Comparison of ENCODE assay signal across 8 cellular contexts in the genomic region with DNA sequence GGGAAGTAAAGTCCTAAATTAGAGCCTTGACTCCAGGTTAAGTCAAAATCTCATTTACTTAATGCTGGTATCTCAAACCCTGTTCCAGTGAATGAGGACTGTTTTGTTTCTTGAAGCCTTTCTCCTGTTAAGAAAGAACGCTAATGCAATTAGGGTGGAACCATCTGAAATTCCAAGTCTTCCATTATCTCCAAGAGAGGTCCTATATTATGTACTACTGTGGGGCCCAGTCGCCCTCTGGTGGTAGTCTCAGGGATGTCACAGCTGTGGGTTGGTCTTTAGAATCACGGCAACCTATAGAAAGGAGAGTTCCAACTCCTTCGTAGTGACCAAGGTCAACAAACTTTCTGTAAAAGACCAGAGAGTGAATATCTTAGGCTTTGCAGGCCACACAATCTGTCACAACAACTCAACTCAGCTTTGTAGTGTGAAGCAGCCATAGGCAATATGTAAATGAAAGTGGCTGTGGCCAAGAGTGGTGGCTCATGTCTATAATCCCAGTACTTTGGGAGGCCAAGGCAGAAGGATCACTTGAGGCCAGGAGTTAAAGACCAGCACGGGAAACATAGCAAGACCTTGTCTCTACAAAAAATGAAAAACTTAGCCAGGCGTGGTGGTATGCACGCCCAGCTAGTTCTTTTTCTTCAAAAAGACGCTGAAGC. TPM values are rescaled to one million over a fixed set of nuclear protein-coding genes. Genes with fewer than 3 reads are reported as not detected.
A peak's percentile ranks its signal among the peaks of the same experiment; 100 is the strongest.
DNase-seq lines count a peak whose midpoint lies in the region; ATAC-seq, FAIRE-seq and TF ChIP-seq lines count a peak whose summit lies in the region.

No MANE protein-coding gene starts in this region.

- H3K36me3 Mint-ChIP-seq in activated CD8-positive, alpha-beta memory T cell treated with anti-CD3 and anti-CD28 coated beads, Interleukin-2, amount 10 ng/mL, durations not matched to agents 7 days and 5 days: peaks cover 39% of the 10 kb centered on the region
- peaks cover 0 to 9% of the 10 kb centered on the region in 2 donors for H3K36me3 Mint-ChIP-seq in naive B cell
- H3K36me3 Mint-ChIP-seq in stimulated activated memory B cell treated with anti-CD40 and anti-IgM and Interleukin-4, amounts not matched to agents 10 μg/mL and 1 μg/mL and 100 μg/mL, for 72 hours: peaks cover 49% of the 10 kb centered on the region

- dilution Hi-C loops in endothelial cell of umbilical vein (cut with MboI; ENCODE audit: extremely low pct_ligation_motif_present, low sequenced_read_pairs): no loop called here

- H3K36me3 ChIP-seq in NT2/D1 (ENCODE audit: insufficient read depth, insufficient read length, low read length): peaks cover 57% of the 10 kb centered on the region
- peaks cover 18 to 25% of the 10 kb centered on the region in 2 experiments for H3K36me3 ChIP-seq in endothelial cell of umbilical vein (ENCODE audit: control insufficient read depth in 2 of 2, extremely low read depth in 1 of 2, insufficient read depth in 2 of 2, low read length in 2 of 2)

- H3K4me2 ChIP-seq in endothelial cell of umbilical vein (ENCODE audit: insufficient read depth, low read length): no peak overlapping the region

- H3K27ac Mint-ChIP-seq in activated CD8-positive, alpha-beta memory T cell treated with anti-CD3 and anti-CD28 coated beads, Interleukin-2, amount 10 ng/mL, durations not matched to agents 7 days and 5 days: peak overlapping the region; percentile 32
- H3K27ac Mint-ChIP-seq in naive B cell: peak overlapping the region in 3 of 6 donors; percentile 74 to 84 (median 82)
- H3K27ac Mint-ChIP-seq in stimulated activated memory B cell treated with anti-CD40 and anti-IgM and Interleukin-4, amounts not matched to agents 10 μg/mL and 1 μg/mL and 100 μg/mL, for 72 hours: no peak overlapping the region

- intact Hi-C loops in endothelial cell of umbilical vein (cut with micrococcal nuclease): loop anchor here (1.0 to 10.0 kb wide), 2 partner anchors 147 to 268 kb away; a partner anchor contains a TSS

- no peaks in the 10 kb centered on the region for H3K9me3 Mint-ChIP-seq in activated CD8-positive, alpha-beta memory T cell treated with anti-CD3 and anti-CD28 coated beads, Interleukin-2, amount 10 ng/mL, durations not matched to agents 7 days and 5 days (ENCODE audit: low read depth)
- H3K9me3 Mint-ChIP-seq in naive B cell: no peaks in the 10 kb centered on the region
- no peaks in the 10 kb centered on the region for H3K9me3 Mint-ChIP-seq in stimulated activated memory B cell treated with anti-CD40 and anti-IgM and Interleukin-4, amounts not matched to agents 10 μg/mL and 1 μg/mL and 100 μg/mL, for 72 hours

- no peaks in the 10 kb centered on the region for H3K4me1 ChIP-seq in NT2/D1 (ENCODE audit: insufficient read depth, insufficient read length)
- H3K4me1 ChIP-seq in endothelial cell of umbilical vein (ENCODE audit: control insufficient read depth, extremely low read depth, insufficient read depth, low read length): peaks cover 13% of the 10 kb centered on the region

- H3K4me1 Mint-ChIP-seq in activated CD8-positive, alpha-beta memory T cell treated with anti-CD3 and anti-CD28 coated beads, Interleukin-2, amount 10 ng/mL, durations not matched to agents 7 days and 5 days: peaks cover 6% of the 10 kb centered on the region
- H3K4me1 Mint-ChIP-seq in naive B cell: peaks cover 4 to 14% (median 7%) of the 10 kb centered on the region in 3 donors
- H3K4me1 Mint-ChIP-seq in stimulated activated memory B cell treated with anti-CD40 and anti-IgM and Interleukin-4, amounts not matched to agents 10 μg/mL and 1 μg/mL and 100 μg/mL, for 72 hours: no peaks in the 10 kb centered on the region

- H3K27me3 ChIP-seq in NT2/D1 (ENCODE audit: insufficient read depth, insufficient read length) (no peaks in the 10 kb centered on the region), endothelial cell of umbilical vein (ENCODE audit: control insufficient read depth in 2 of 2, insufficient read depth in 2 of 2, low read length in 2 of 2) (no peaks in the 10 kb centered on the region)

- POLR2A ChIA-PET in endothelial cell of umbilical vein (lab: Charles Lee): interaction anchor here (0.7 kb wide), 1 partner anchor 94 kb away, joined by 4 read pairs; no protein-coding TSS in a partner anchor

- H2AFZ ChIP-seq in endothelial cell of umbilical vein (ENCODE audit: low read depth, low read length): no peak overlapping the region

- no peak for TF ChIP-seq POLR2A in endothelial cell of umbilical vein (IDR thresholded peaks at IDR 0.05; ENCODE audit: low read depth, low read length)

- no peaks in the 10 kb centered on the region for H3K9me1 ChIP-seq in endothelial cell of umbilical vein (replicated peaks; ENCODE audit: control insufficient read depth, extremely low read depth, insufficient read depth, low read length)

- H3K27ac ChIP-seq in endothelial cell of umbilical vein (ENCODE audit: insufficient read depth, low read depth, low read length): peak overlapping the region; percentile 19

- BruUV-seq in endothelial cell of umbilical vein (replicated peaks; lab: Mats Ljungman, UMichigan): no TSS peak

- no peak overlapping the region for H3K4me3 ChIP-seq in NT2/D1 (ENCODE audit: insufficient read length, low read depth)
- H3K4me3 ChIP-seq in endothelial cell of umbilical vein (replicated peaks in 1 of 3; ENCODE audit: insufficient read depth in 1 of 3, low read depth in 1 of 3, low read length in 3 of 3): no peak overlapping the region

- peaks cover 4% of the 10 kb centered on the region for H3K79me2 ChIP-seq in endothelial cell of umbilical vein (ENCODE audit: control insufficient read depth, insufficient read depth, low read length)

- no peak overlapping the region for H3K9ac ChIP-seq in NT2/D1 (ENCODE audit: insufficient read length, low read depth)
- no peak overlapping the region for H3K9ac ChIP-seq in endothelial cell of umbilical vein (replicated peaks; ENCODE audit: extremely low read depth, insufficient read depth, low read length)

- peak; percentile 86 for TF ChIP-seq CTCF in AG09319 (IDR thresholded peaks at IDR 0.05; ENCODE audit: low read depth, low read length)
- TF ChIP-seq CTCF in endothelial cell of umbilical vein (IDR thresholded peaks at IDR 0.05; ENCODE audit: extremely low read depth in 1 of 2, insufficient read depth in 1 of 2, low read depth in 1 of 2, low read length in 2 of 2): peak; percentile 81 to 83

- H3K4me3 Mint-ChIP-seq in activated CD8-positive, alpha-beta memory T cell treated with anti-CD3 and anti-CD28 coated beads, Interleukin-2, amount 10 ng/mL, durations not matched to agents 7 days and 5 days: no peak overlapping the region
- no peak overlapping the region for H3K4me3 Mint-ChIP-seq in naive B cell
- H3K4me3 Mint-ChIP-seq in stimulated activated memory B cell treated with anti-CD40 and anti-IgM and Interleukin-4, amounts not matched to agents 10 μg/mL and 1 μg/mL and 100 μg/mL, for 72 hours: no peak overlapping the region

- CTCF ChIA-PET in activated CD8-positive, alpha-beta memory T cell treated with anti-CD3 and anti-CD28 coated beads, Interleukin-2, amount 10 ng/mL, durations not matched to agents 7 days and 5 days (lab: Charles Lee): interaction anchor here (0.6 to 3.0 kb wide), 16 partner anchors 7 to 153 kb away, joined by 3 to 11 read pairs (median 4); a partner anchor contains a TSS
- CTCF ChIA-PET in endothelial cell of umbilical vein (lab: Charles Lee): interaction anchor here (0.5 to 1.8 kb wide), 14 partner anchors 8 to 324 kb away, joined by 3 to 8 read pairs (median 4); a partner anchor contains a TSS

- H3K27me3 Mint-ChIP-seq in activated CD8-positive, alpha-beta memory T cell treated with anti-CD3 and anti-CD28 coated beads, Interleukin-2, amount 10 ng/mL, durations not matched to agents 7 days and 5 days: no peaks in the 10 kb centered on the region
- H3K27me3 Mint-ChIP-seq in naive B cell: no peaks in the 10 kb centered on the region
- no peaks in the 10 kb centered on the region for H3K27me3 Mint-ChIP-seq in stimulated activated memory B cell treated with anti-CD40 and anti-IgM and Interleukin-4, amounts not matched to agents 10 μg/mL and 1 μg/mL and 100 μg/mL, for 72 hours

- ATAC-seq in GM18517 (IDR thresholded peaks at IDR 0.05; ENCODE audit: unreplicated experiment) (peak; percentile 82), HG03280 (IDR thresholded peaks at IDR 0.05; ENCODE audit: unreplicated experiment) (peak; percentile 89), naive B cell (ENCODE audit: low read depth in 2 of 2) (peak; percentile 95 to 97)
- peak; percentile 95 for ATAC-seq in activated CD8-positive, alpha-beta memory T cell treated with anti-CD3 and anti-CD28 coated beads, Interleukin-2, amount 10 ng/mL, durations not matched to agents 7 days and 5 days
- peak; percentile 81 for ATAC-seq in stimulated activated memory B cell treated with anti-CD40 and anti-IgM and Interleukin-4, amounts not matched to agents 10 μg/mL and 1 μg/mL and 100 μg/mL, for 72 hours

- FAIRE-seq in endothelial cell of umbilical vein (lab: Jason Lieb, UNC): peak; percentile 83

- H4K20me1 ChIP-seq in endothelial cell of umbilical vein (replicated peaks; ENCODE audit: control insufficient read depth, extremely low read depth, insufficient read depth, low read length): no peaks in the 10 kb centered on the region

- H3K9me3 ChIP-seq in NT2/D1 (ENCODE audit: insufficient read depth, low read length) (no peaks in the 10 kb centered on the region), endothelial cell of umbilical vein (replicated peaks; ENCODE audit: control insufficient read depth, insufficient read depth, low read length) (no peaks in the 10 kb centered on the region)

- DNase-seq in AG09319 (ENCODE audit: extremely low read depth, low read depth) (no peak), NT2/D1 (ENCODE audit: low read depth, low spot score) (peak; percentile 46), endothelial cell of umbilical vein (ENCODE audit: low read depth, low spot score) (peak; percentile 81), naive B cell (peak; percentile 54)
- peak; percentile 74 for DNase-seq in activated CD8-positive, alpha-beta memory T cell treated with anti-CD3 and anti-CD28 coated beads, Interleukin-2, amount 10 ng/mL, durations not matched to agents 7 days and 5 days

RNA-seq across cellular contexts. Expression of a gene that starts 9.3 kb away (rescaled TPM):
- total RNA-seq in activated CD8-positive, alpha-beta memory T cell treated with anti-CD3 and anti-CD28 coated beads, Interleukin-2, amount 10 ng/mL, durations not matched to agents 7 days and 5 days: 10 to 100 TPM; 17.2 to 22.3 TPM
- 10.3 and 10.6 TPM in 2 replicates for total RNA-seq in endothelial cell of umbilical vein
- polyA plus RNA-seq in endothelial cell of umbilical vein (9.0 and 10.8 TPM in 2 replicates), naive B cell (ENCODE audit: low read depth in 6 of 6) (10 to 100 TPM; 21.0 to 37.8 (median 30.4) TPM)
- 14.5 and 16.3 TPM in 2 replicates for polyA plus RNA-seq in endothelial cell of umbilical vein (2011; cell fraction: cytosol; rRNA removed)
- polyA plus RNA-seq in endothelial cell of umbilical vein (2011; cell fraction: nucleus; rRNA removed): 7.7 and 12.6 TPM in 2 replicates
- polyA plus RNA-seq in endothelial cell of umbilical vein (2012): 17.8 and 18.3 TPM in 2 replicates
- polyA minus RNA-seq in endothelial cell of umbilical vein: 6.7 and 13.2 TPM in 2 replicates
- polyA minus RNA-seq in endothelial cell of umbilical vein (2011; cell fraction: cytosol; rRNA and poly(A)+ RNA removed): 8.5 TPM
- polyA minus RNA-seq in endothelial cell of umbilical vein (2011; cell fraction: nucleus; rRNA and poly(A)+ RNA removed): 4.0 and 4.7 TPM in 2 replicates

RNA-seq across cellular contexts. Expression of a gene that starts 17.9 kb away (rescaled TPM):
- total RNA-seq in activated CD8-positive, alpha-beta memory T cell treated with anti-CD3 and anti-CD28 coated beads, Interleukin-2, amount 10 ng/mL, durations not matched to agents 7 days and 5 days: 1 to 10 TPM; 1.5 to 1.9 TPM
- 1.7 and 2.8 TPM in 2 replicates for total RNA-seq in endothelial cell of umbilical vein
- polyA plus RNA-seq in endothelial cell of umbilical vein (1.2 TPM in 2 replicates), naive B cell (ENCODE audit: low read depth in 6 of 6) (not detected)
- 1.4 and 1.5 TPM in 2 replicates for polyA plus RNA-seq in endothelial cell of umbilical vein (2011; cell fraction: cytosol; rRNA removed)
- 1.4 and 1.8 TPM in 2 replicates for polyA plus RNA-seq in endothelial cell of umbilical vein (2011; cell fraction: nucleus; rRNA removed)
- 0.61 and 1.4 TPM in 2 replicates for polyA plus RNA-seq in endothelial cell of umbilical vein (2012)
- polyA minus RNA-seq in endothelial cell of umbilical vein: 0.74 and 0.90 TPM in 2 replicates
- polyA minus RNA-seq in endothelial cell of umbilical vein (2011; cell fraction: cytosol; rRNA and poly(A)+ RNA removed): not detected
- 0.43 and 1.6 TPM in 2 replicates for polyA minus RNA-seq in endothelial cell of umbilical vein (2011; cell fraction: nucleus; rRNA and poly(A)+ RNA removed)
